Comparison of ENCODE assay signal across 1 cellular context in the genomic region with DNA sequence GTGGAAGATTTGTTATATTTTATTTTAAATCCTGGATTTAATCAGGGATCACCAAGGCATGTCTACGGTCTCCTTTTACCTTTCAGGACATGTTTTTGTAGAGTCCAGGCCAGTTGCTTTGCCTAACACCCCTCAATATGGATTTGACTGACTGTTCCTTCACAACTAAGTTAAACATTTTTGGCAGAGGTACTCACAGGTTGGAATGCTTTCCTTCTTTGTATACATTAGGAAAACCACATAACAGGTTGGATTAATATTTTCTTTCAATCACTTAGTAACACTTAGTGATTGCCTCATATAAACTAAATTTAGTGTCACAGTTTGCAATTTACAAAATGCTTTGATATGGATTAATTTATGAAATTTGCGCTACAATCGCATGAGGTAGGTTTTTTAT.
TF ChIP-seq lines count a peak whose summit lies in the region.

No MANE protein-coding gene starts in this region.

TF ChIP-seq in endothelial cell of umbilical vein, 7 proteins besides CTCF, POLR2A, EP300 and RAD21:
- TF ChIP-seq GATA2 (IDR thresholded peaks at IDR 0.05; ENCODE audit: insufficient read depth, insufficient read length, low read depth, low read length) (no peak), EZH2 (IDR thresholded peaks at IDR 0.05; ENCODE audit: borderline replicate concordance, low read depth, low read length, severe bottlenecking) (no peak), POLR2AphosphoS5 (IDR thresholded peaks at IDR 0.05; ENCODE audit: insufficient read depth, low read depth, low read length) (no peak), FOS (IDR thresholded peaks at IDR 0.05; ENCODE audit: borderline replicate concordance, insufficient read depth, low read length) (no peak)
- TF ChIP-seq, protein P1, sequence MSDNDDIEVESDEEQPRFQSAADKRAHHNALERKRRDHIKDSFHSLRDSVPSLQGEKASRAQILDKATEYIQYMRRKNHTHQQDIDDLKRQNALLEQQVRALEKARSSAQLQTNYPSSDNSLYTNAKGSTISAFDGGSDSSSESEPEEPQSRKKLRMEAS (IDR thresholded peaks at IDR 0.05; ENCODE audit: insufficient read depth, insufficient read length) = no peak
